8 cellular contexts compared by ENCODE assay signal in genomic region chr1:243917863-243918565, GRCh38.
DNase-seq lines count a peak whose midpoint lies in the region; ATAC-seq and TF ChIP-seq lines count a peak whose summit lies in the region.

No MANE protein-coding gene starts in this region.

- H3K27me3 ChIP-seq in breast epithelium (peaks cover 0 to 25% of the 10 kb centered on the region in 2 donors), lower lobe of right lung (ENCODE audit: low read depth) (peaks cover 16% of the 10 kb centered on the region), upper lobe of left lung (peaks cover 0 to 7% (median 0%) of the 10 kb centered on the region in 4 donors)

- H3K9me3 ChIP-seq in breast epithelium = no peaks in the 10 kb centered on the region
- H3K9me3 ChIP-seq in lower lobe of right lung = no peaks in the 10 kb centered on the region
- H3K9me3 ChIP-seq in upper lobe of left lung = no peaks in the 10 kb centered on the region

- ATAC-seq in lower lobe of right lung (peak; percentile 44 to 67), upper lobe of left lung (ENCODE audit: low FRiP score in 2 of 2) (peak in 1 of 2 donors; percentile 43), HG03280 (IDR thresholded peaks at IDR 0.05; ENCODE audit: unreplicated experiment) (no peak), GM21390 (IDR thresholded peaks at IDR 0.05; ENCODE audit: unreplicated experiment) (no peak)

- TF ChIP-seq EP300 in upper lobe of left lung (IDR thresholded peaks at IDR 0.05) = no peak

- peaks cover 2% of the 10 kb centered on the region for H3K36me3 Mint-ChIP-seq in activated naive CD4-positive, alpha-beta T cell treated with anti-CD3 and anti-CD28 coated beads for 36 hours (ENCODE audit: low read depth)

- WGBS in upper lobe of left lung, 2 donors = 26 to 29% methylated on average over 10 of the region's 10 CpGs

- CTCF ChIA-PET in activated naive CD4-positive, alpha-beta T cell treated with anti-CD3 and anti-CD28 coated beads for 36 hours (lab: Charles Lee) = interaction anchor here (1.1 to 1.3 kb wide), 2 partner anchors 9 to 209 kb away, joined by 4 to 5 read pairs; no protein-coding TSS in a partner anchor

- peak; percentile 11 for DNase-seq in activated naive CD4-positive, alpha-beta T cell treated with anti-CD3 and anti-CD28 coated beads for 36 hours
- DNase-seq in activated naive CD4-positive, alpha-beta T cell treated with anti-CD3 and anti-CD28 coated beads, Interleukin-2, amount 50 U/mL, for 16 hours = no peak
- DNase-seq in breast epithelium (ENCODE audit: low spot score in 2 of 2) (no peak), lower lobe of right lung (no peak), upper lobe of left lung (no peak), epidermal melanocyte (ENCODE audit: insufficient read length, low spot score) (no peak)

- no peak overlapping the region for H3K27ac Mint-ChIP-seq in activated naive CD4-positive, alpha-beta T cell treated with anti-CD3 and anti-CD28 coated beads for 36 hours

- H3K27me3 Mint-ChIP-seq in activated naive CD4-positive, alpha-beta T cell treated with anti-CD3 and anti-CD28 coated beads for 36 hours (ENCODE audit: low read depth) = peaks cover 41% of the 10 kb centered on the region

- peaks cover 16% of the 10 kb centered on the region for H3K4me1 Mint-ChIP-seq in activated naive CD4-positive, alpha-beta T cell treated with anti-CD3 and anti-CD28 coated beads for 36 hours (ENCODE audit: low read depth)

- peak overlapping the region; percentile 81 for H3K4me3 Mint-ChIP-seq in activated naive CD4-positive, alpha-beta T cell treated with anti-CD3 and anti-CD28 coated beads for 36 hours

- H3K36me3 ChIP-seq in breast epithelium = no peaks in the 10 kb centered on the region
- H3K36me3 ChIP-seq in lower lobe of right lung = no peaks in the 10 kb centered on the region
- no peaks in the 10 kb centered on the region for H3K36me3 ChIP-seq in upper lobe of left lung

- TF ChIP-seq POLR2A in breast epithelium (IDR thresholded peaks at IDR 0.05) (no peak), upper lobe of left lung (IDR thresholded peaks at IDR 0.05) (no peak)

- H3K4me1 ChIP-seq in breast epithelium (no peaks in the 10 kb centered on the region), lower lobe of right lung (peaks cover 10% of the 10 kb centered on the region), upper lobe of left lung (peaks cover 11 to 19% (median 14%) of the 10 kb centered on the region in 4 donors)

- intact Hi-C loops in activated naive CD4-positive, alpha-beta T cell treated with anti-CD3 and anti-CD28 coated beads for 36 hours (cut with micrococcal nuclease) = loop anchor here (2.0 kb wide), 1 partner anchor 67 kb away; the partner anchor contains the start of gene AKT3
- intact Hi-C loops in breast epithelium (cut with DNase I; ENCODE audit: low total_unique reads) (no loop called here), lower lobe of right lung (cut with DNase I) (no loop called here)

- no peak for TF ChIP-seq CTCF in breast epithelium (IDR thresholded peaks at IDR 0.05)
- TF ChIP-seq CTCF in lower lobe of right lung (IDR thresholded peaks at IDR 0.05) = no peak
- TF ChIP-seq CTCF in upper lobe of left lung (IDR thresholded peaks at IDR 0.05) = no peak

- H3K27ac ChIP-seq in breast epithelium = no peak overlapping the region
- H3K27ac ChIP-seq in lower lobe of right lung = no peak overlapping the region
- H3K27ac ChIP-seq in upper lobe of left lung = no peak overlapping the region

- peak overlapping the region; percentile 45 to 70 (median 52) for H3K4me3 ChIP-seq in breast epithelium
- H3K4me3 ChIP-seq in lower lobe of right lung = peak overlapping the region; percentile 55
- peak overlapping the region; percentile 29 to 52 (median 44) for H3K4me3 ChIP-seq in upper lobe of left lung

- H3K9me3 Mint-ChIP-seq in activated naive CD4-positive, alpha-beta T cell treated with anti-CD3 and anti-CD28 coated beads for 36 hours = no peaks in the 10 kb centered on the region

Comparison
In these comparisons a context has a peak if more than half of its experiments do, and no peak if none do; other contexts are left out.
1. ATAC-seq: peak in lower lobe of right lung (2 of 2); none in HG03280 (single experiment) and GM21390 (single experiment).
2. Peak in every context shown above with its lines, with median percentiles within 50 percentile points of each other: H3K4me3 ChIP-seq.